In genomic region chr16:46971271-46971670, GRCh38 we compare ENCODE assay signal across 1 cellular context.
TF ChIP-seq lines count a peak whose summit lies in the region.

No MANE protein-coding gene starts in this region.

TF ChIP-seq in GM23338, 12 proteins besides CTCF, POLR2A, EP300 and RAD21 (continued from another document):
- TF ChIP-seq ETS1 (IDR thresholded peaks at IDR 0.05) (no peak), JUNB (IDR thresholded peaks at IDR 0.05; ENCODE audit: unreplicated experiment) (no peak), CREB1 (CRISPR knock-in tag; IDR thresholded peaks at IDR 0.05; ENCODE audit: low read depth) (no peak), ZNF462 (CRISPR knock-in tag; IDR thresholded peaks at IDR 0.05) (no peak), STAT1 (IDR thresholded peaks at IDR 0.05; ENCODE audit: unreplicated experiment) (no peak), REST (IDR thresholded peaks at IDR 0.05; ENCODE audit: unreplicated experiment) (no peak), NANOG (IDR thresholded peaks at IDR 0.05; ENCODE audit: borderline replicate concordance) (no peak)
